ENCODE assay signal across 16 cellular contexts in the genomic region with DNA sequence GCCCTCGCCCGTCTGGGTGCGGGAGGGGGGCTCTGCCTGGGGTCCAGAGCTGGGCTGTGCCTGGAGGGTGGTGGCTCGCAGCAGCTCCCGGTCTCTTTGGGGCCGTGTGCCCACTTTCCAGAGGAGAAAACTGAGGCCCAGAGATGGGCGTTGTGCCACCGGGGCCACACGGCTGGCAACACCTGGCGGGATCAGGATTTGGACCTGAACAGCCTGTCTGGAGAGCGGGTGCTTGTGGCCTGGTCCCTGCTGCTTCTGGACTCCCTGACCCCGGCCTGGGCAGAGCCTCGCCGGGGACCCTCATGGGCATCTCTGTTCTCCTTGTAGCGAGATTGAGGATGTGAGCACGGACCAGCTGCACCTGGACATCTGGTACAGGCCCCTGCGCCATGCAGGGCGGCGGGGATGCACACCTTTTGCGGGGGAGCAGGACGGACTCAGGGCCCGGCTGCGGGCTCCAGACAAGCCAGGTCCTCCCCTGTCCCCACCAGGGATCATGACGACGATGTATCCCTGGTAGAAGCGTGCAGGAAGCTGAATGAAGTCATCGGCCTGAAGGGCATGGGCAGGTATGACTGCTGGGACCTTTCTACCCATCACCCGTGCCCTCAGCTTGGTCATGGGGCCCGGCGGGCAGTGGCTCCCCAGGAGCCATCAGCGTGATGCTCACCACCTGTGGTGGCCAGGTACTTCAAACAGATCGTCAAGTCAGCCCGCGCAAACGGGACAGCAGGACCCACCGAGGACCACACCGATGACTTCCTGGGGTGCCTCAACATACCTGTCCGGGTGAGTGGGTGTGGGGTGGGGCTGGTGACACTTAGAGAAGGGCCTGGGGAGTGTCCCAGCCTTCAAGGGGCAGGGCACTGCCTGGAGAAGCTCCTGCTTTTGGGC. TPM values are rescaled to one million over a fixed set of nuclear protein-coding genes. Genes with fewer than 3 reads are reported as not detected.
DNase-seq lines count a peak whose midpoint lies in the region; ATAC-seq and TF ChIP-seq lines count a peak whose summit lies in the region.
"Had no signal": no experiment of that assay in that cellular context is flagged by ENCODE, and none has a peak within 500 bp of the region (broad histone marks: within the 10 kb centered on the region; RNA-seq: fewer than 3 reads in every experiment).

No MANE protein-coding gene starts in this region.

- H3K27ac Mint-ChIP-seq in activated T-cell treated with anti-CD3 and anti-CD28 coated beads, Interleukin-2, amount 50 U/mL, for 24 hours, result no peak overlapping the region
- H3K27ac Mint-ChIP-seq in T-helper 17 cell (no peak overlapping the region), neural crest cell (ENCODE audit: unreplicated experiment) (no peak overlapping the region)

- peaks cover 9 to 20% of the 10 kb centered on the region in 2 experiments; a peak in 3 of 4 replicates for H3K4me1 ChIP-seq in HCT116 (ENCODE audit: control insufficient read depth in 1 of 2, insufficient read depth in 2 of 2, low read length in 2 of 2)
- H3K4me1 ChIP-seq: uterus had no signal

- no peaks in the 10 kb centered on the region for H3K27me3 Mint-ChIP-seq in activated T-cell treated with anti-CD3 and anti-CD28 coated beads, Interleukin-2, amount 50 U/mL, for 4 hours (ENCODE audit: low read depth)
- H3K27me3 Mint-ChIP-seq in activated T-cell treated with anti-CD3 and anti-CD28 coated beads, Interleukin-2, amount 50 U/mL, for 24 hours, result no peaks in the 10 kb centered on the region
- H3K27me3 Mint-ChIP-seq in T-helper 17 cell, result no peaks in the 10 kb centered on the region
- H3K27me3 Mint-ChIP-seq in neural crest cell (ENCODE audit: low read depth), result peaks cover 20% of the 10 kb centered on the region

- H3K4me3 Mint-ChIP-seq in activated T-cell treated with anti-CD3 and anti-CD28 coated beads, Interleukin-2, amount 50 U/mL, for 4 hours, result peak overlapping the region; percentile 44
- H3K4me3 Mint-ChIP-seq in activated T-cell treated with anti-CD3 and anti-CD28 coated beads, Interleukin-2, amount 50 U/mL, for 24 hours, result no peak overlapping the region
- H3K4me3 Mint-ChIP-seq in T-helper 17 cell, result peak overlapping the region; percentile 87
- peak overlapping the region; percentile 34 for H3K4me3 Mint-ChIP-seq in neural crest cell

- BruUV-seq in HCT116 (replicated peaks; lab: Mats Ljungman, UMichigan), result no TSS peak

- CTCF ChIA-PET in HCT116 (lab: Charles Lee), result no interaction called here

- no peaks in the 10 kb centered on the region for H3K36me3 ChIP-seq in HCT116 (ENCODE audit: control insufficient read depth in 1 of 2, insufficient read depth in 2 of 2, low read length in 2 of 2)
- H3K36me3 ChIP-seq: uterus had no signal

- H3K9me3 Mint-ChIP-seq in activated T-cell treated with anti-CD3 and anti-CD28 coated beads, Interleukin-2, amount 50 U/mL, for 4 hours, result no peaks in the 10 kb centered on the region
- no peaks in the 10 kb centered on the region for H3K9me3 Mint-ChIP-seq in activated T-cell treated with anti-CD3 and anti-CD28 coated beads, Interleukin-2, amount 50 U/mL, for 24 hours
- H3K9me3 Mint-ChIP-seq in neural crest cell, result no peaks in the 10 kb centered on the region

- H3K4me2 ChIP-seq in HCT116 (ENCODE audit: low read length), result peak overlapping the region; percentile 59

- H3K9ac ChIP-seq in HCT116 (ENCODE audit: low read length), result no peak overlapping the region

- TF ChIP-seq RAD21 in HCT116 (IDR thresholded peaks at IDR 0.05; ENCODE audit: low read depth), result no peak

- POLR2A ChIA-PET in HCT116 (lab: Charles Lee), result interaction anchor here (1.2 kb wide), 1 partner anchor 8 kb away, joined by 10 read pairs; the partner anchor contains the start of gene BAIAP3

- H3K9me3 ChIP-seq in HCT116 (ENCODE audit: control insufficient read depth in 1 of 2, insufficient read depth in 1 of 2, low read depth in 1 of 2, low read length in 2 of 2) (no peaks in the 10 kb centered on the region), T-helper 17 cell (ENCODE audit: control insufficient read depth, low read length, poor library complexity, severe bottlenecking) (no peaks in the 10 kb centered on the region)
- H3K9me3 ChIP-seq: uterus had no signal

- no peaks in the 10 kb centered on the region for H3K27me3 ChIP-seq in HCT116 (ENCODE audit: insufficient read depth, low read length)

- H3K4me3 ChIP-seq in HCT116 (replicated peaks in 1 of 2; ENCODE audit: low read depth in 1 of 2, low read length in 2 of 2), result no peak overlapping the region
- H3K4me3 ChIP-seq: PC-9, uterus had no signal

- no peak overlapping the region for H2AFZ ChIP-seq in HCT116 (ENCODE audit: low read depth, low read length, poor library complexity, severe bottlenecking)
- H2AFZ ChIP-seq: PC-9 had no signal

- no peaks in the 10 kb centered on the region for H3K9me2 ChIP-seq in HCT116 (ENCODE audit: insufficient read depth)

- RAD21 ChIA-PET in HCT116 (lab: Charles Lee; ENCODE audit: low non-redundant PET in 1 of 2, low total read pairs in 2 of 2, uncharacterized antibody in 2 of 2, unreplicated experiment in 2 of 2), result no interaction called here

- DNase-seq in activated T-cell treated with anti-CD3 and anti-CD28 coated beads, Interleukin-2, amount 50 U/mL, for 4 hours, result no peak
- DNase-seq in activated T-cell treated with anti-CD3 and anti-CD28 coated beads, Interleukin-2, amount 50 U/mL, for 24 hours, result no peak
- DNase-seq in HCT116 (ENCODE audit: low read depth, low spot score) (no peak), T-helper 17 cell (no peak), neural crest cell (ENCODE audit: low read depth, low spot score) (no peak), cerebellar cortex (ENCODE audit: low spot score) (no peak), kidney glomerular epithelial cell (lab: John Stamatoyannopoulos, UW) (no peak)
- DNase-seq: central memory CD4-positive, alpha-beta T cell; foreskin fibroblast; Kasumi-1; NCI-H1694; NCI-H446 treated with DMSO at 0.1 percent for 48 hours; PC-9; uterus had no signal

- intact Hi-C loops in HCT116 (cut with micrococcal nuclease), result no loop called here

- no peaks in the 10 kb centered on the region for H4K20me1 ChIP-seq in HCT116 (ENCODE audit: insufficient read depth)

- no peak overlapping the region for H3K27ac ChIP-seq in HCT116 (ENCODE audit: low read depth, low read length)
- H3K27ac ChIP-seq: PC-9, uterus, VCaP had no signal

- TF ChIP-seq POLR2A in HCT116 (IDR thresholded peaks at IDR 0.05; ENCODE audit: borderline replicate concordance, extremely low read depth, insufficient read depth, insufficient read length), result no peak

- H3K79me2 ChIP-seq in HCT116 (ENCODE audit: insufficient read depth, low read length), result no peaks in the 10 kb centered on the region

- no peak for ATAC-seq in activated T-cell treated with anti-CD3 and anti-CD28 coated beads, Interleukin-2, amount 50 U/mL, for 4 hours
- ATAC-seq in HCT116 (no peak), T-helper 17 cell (no peak), HG03159 (IDR thresholded peaks at IDR 0.05; ENCODE audit: unreplicated experiment) (no peak)

- TF ChIP-seq CTCF in HCT116 (IDR thresholded peaks at IDR 0.05 in 2 of 3, conservative IDR thresholded peaks at IDR 0.05 in 1 of 3; ENCODE audit: borderline replicate concordance in 1 of 3, insufficient read depth in 1 of 3, low read depth in 2 of 3, low read length in 2 of 3) (no peak), neural crest cell (conservative IDR thresholded peaks at IDR 0.05) (no peak)

- no peaks in the 10 kb centered on the region for H3K36me3 Mint-ChIP-seq in activated T-cell treated with anti-CD3 and anti-CD28 coated beads, Interleukin-2, amount 50 U/mL, for 4 hours (ENCODE audit: insufficient read depth)
- H3K36me3 Mint-ChIP-seq in activated T-cell treated with anti-CD3 and anti-CD28 coated beads, Interleukin-2, amount 50 U/mL, for 24 hours (ENCODE audit: low read depth), result no peaks in the 10 kb centered on the region
- no peaks in the 10 kb centered on the region for H3K36me3 Mint-ChIP-seq in T-helper 17 cell (ENCODE audit: low read depth)
- H3K36me3 Mint-ChIP-seq in neural crest cell (ENCODE audit: low read depth), result no peaks in the 10 kb centered on the region

- H3K4me1 Mint-ChIP-seq in activated T-cell treated with anti-CD3 and anti-CD28 coated beads, Interleukin-2, amount 50 U/mL, for 4 hours (ENCODE audit: low read depth), result peaks cover 20% of the 10 kb centered on the region
- peaks cover 17% of the 10 kb centered on the region for H3K4me1 Mint-ChIP-seq in activated T-cell treated with anti-CD3 and anti-CD28 coated beads, Interleukin-2, amount 50 U/mL, for 24 hours (ENCODE audit: low read depth)
- peaks cover 15% of the 10 kb centered on the region for H3K4me1 Mint-ChIP-seq in T-helper 17 cell
- H3K4me1 Mint-ChIP-seq in neural crest cell, result peaks cover 9% of the 10 kb centered on the region

TF ChIP-seq in HCT116, 20 proteins besides CTCF, POLR2A, EP300 and RAD21 (continues in another document):
- no peak for TF ChIP-seq SIN3A (IDR thresholded peaks at IDR 0.05; ENCODE audit: low read depth)
- TF ChIP-seq, protein P1, sequence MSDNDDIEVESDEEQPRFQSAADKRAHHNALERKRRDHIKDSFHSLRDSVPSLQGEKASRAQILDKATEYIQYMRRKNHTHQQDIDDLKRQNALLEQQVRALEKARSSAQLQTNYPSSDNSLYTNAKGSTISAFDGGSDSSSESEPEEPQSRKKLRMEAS (IDR thresholded peaks at IDR 0.05), result no peak
- TF ChIP-seq ZNF274 (IDR thresholded peaks at IDR 0.05; ENCODE audit: low read depth, low read length), result no peak

RNA-seq across cellular contexts. Expression of gene BAIAP3, which starts 8.3 kb away (rescaled TPM):
- total RNA-seq in activated T-cell treated with anti-CD3 and anti-CD28 coated beads, Interleukin-2, amount 50 U/mL, for 4 hours, result under 1 TPM; 0.08 to 0.24 (median 0.16) TPM
- 44.7 TPM for total RNA-seq in HCT116 (2021; ENCODE audit: unreplicated experiment)
- polyA plus RNA-seq in HCT116 (2012), result 37.2 and 44.8 TPM in 2 replicates
- 10 to 100 TPM; 11.8 to 20.0 TPM for total RNA-seq in T-helper 17 cell
- 3.4 and 4.0 TPM in 2 replicates for total RNA-seq in neural crest cell

RNA-seq across cellular contexts. Expression of gene TSR3, which starts 9.9 kb away (rescaled TPM):
- 100 to 1,000 TPM; 108 to 133 (median 112) TPM for total RNA-seq in activated T-cell treated with anti-CD3 and anti-CD28 coated beads, Interleukin-2, amount 50 U/mL, for 4 hours
- total RNA-seq in HCT116 (2021; ENCODE audit: unreplicated experiment), result 52.7 TPM
- polyA plus RNA-seq in HCT116 (2012), result 40.4 and 42.8 TPM in 2 replicates
- 10 to 100 TPM; 24.4 to 27.7 TPM for total RNA-seq in T-helper 17 cell
- total RNA-seq in neural crest cell, result 65.6 and 66.2 TPM in 2 replicates

RNA-seq across cellular contexts. Expression of gene GNPTG, which starts 10.0 kb away (rescaled TPM):
- 10 to 100 TPM; 21.8 to 27.4 (median 23.1) TPM for total RNA-seq in activated T-cell treated with anti-CD3 and anti-CD28 coated beads, Interleukin-2, amount 50 U/mL, for 4 hours
- total RNA-seq in HCT116 (2021; ENCODE audit: unreplicated experiment) (35.2 TPM), T-helper 17 cell (10 to 100 TPM; 39.2 to 48.0 TPM), neural crest cell (32.8 and 38.3 TPM in 2 replicates)
- polyA plus RNA-seq in HCT116 (2012), result 31.4 and 34.6 TPM in 2 replicates

RNA-seq across cellular contexts. Expression of gene UBE2I, which starts 32.3 kb away (rescaled TPM):
- 100 to 1,000 TPM; 234 to 251 (median 247) TPM for total RNA-seq in activated T-cell treated with anti-CD3 and anti-CD28 coated beads, Interleukin-2, amount 50 U/mL, for 4 hours
- total RNA-seq in HCT116 (2021; ENCODE audit: unreplicated experiment), result 212 TPM
- 96.9 and 135 TPM in 2 replicates for polyA plus RNA-seq in HCT116 (2012)
- 100 to 1,000 TPM; 233 to 249 TPM for total RNA-seq in T-helper 17 cell
- total RNA-seq in neural crest cell, result 301 and 311 TPM in 2 replicates
